8 cellular contexts compared by ENCODE assay signal in genomic region chr3:131501949-131502348, GRCh38. TPM values are rescaled to one million over a fixed set of nuclear protein-coding genes. Genes with fewer than 3 reads are reported as not detected.
DNase-seq lines count a peak whose midpoint lies in the region; ATAC-seq and TF ChIP-seq lines count a peak whose summit lies in the region.

No MANE protein-coding gene starts in this region.

- H3K9me3 ChIP-seq in CD4-positive, CD25-positive, alpha-beta regulatory T cell (ENCODE audit: control insufficient read depth in 2 of 2, low read length in 2 of 2): no peaks in the 10 kb centered on the region
- H3K9me3 ChIP-seq in mesodermal cell (ENCODE audit: control insufficient read depth, low read length): no peaks in the 10 kb centered on the region

- H3K4me1 Mint-ChIP-seq in CD4-positive, CD25-positive, alpha-beta regulatory T cell: peaks cover 24 to 51% (median 36%) of the 10 kb centered on the region in 4 donors
- H3K4me1 Mint-ChIP-seq in brain: peaks cover 34% of the 10 kb centered on the region

- peaks cover 5% of the 10 kb centered on the region for H3K27me3 ChIP-seq in CD4-positive, CD25-positive, alpha-beta regulatory T cell (ENCODE audit: control insufficient read depth, insufficient read depth, low read length)

- TF ChIP-seq CTCF in brain (conservative IDR thresholded peaks at IDR 0.05): no peak

- 33 to 38% methylated on average over 1 of the region's 2 CpGs for WGBS in mesodermal cell (ENCODE audit: insufficient coverage in 2 of 2), 2 experiments

- peaks cover 33% of the 10 kb centered on the region for H3K36me3 ChIP-seq in CD4-positive, CD25-positive, alpha-beta regulatory T cell (ENCODE audit: control insufficient read depth, insufficient read depth, low read length)
- H3K36me3 ChIP-seq in mesodermal cell (ENCODE audit: control insufficient read depth, insufficient read depth, low read length): peaks cover 42% of the 10 kb centered on the region

- peak overlapping the region; percentile 97 to 99 (median 99) for H3K4me3 Mint-ChIP-seq in CD4-positive, CD25-positive, alpha-beta regulatory T cell
- H3K4me3 Mint-ChIP-seq in brain: peak overlapping the region; percentile 97 to 99 (median 99)

- H3K27ac Mint-ChIP-seq in CD4-positive, CD25-positive, alpha-beta regulatory T cell: peak overlapping the region; percentile 96 to 98 (median 98)
- H3K27ac Mint-ChIP-seq in brain: peak overlapping the region; percentile 85 to 98 (median 93)

- H3K9me3 Mint-ChIP-seq in CD4-positive, CD25-positive, alpha-beta regulatory T cell: peaks cover 0 to 3% (median 0%) of the 10 kb centered on the region in 7 donors
- no peaks in the 10 kb centered on the region for H3K9me3 Mint-ChIP-seq in brain

- H3K4me1 ChIP-seq in CD4-positive, CD25-positive, alpha-beta regulatory T cell (ENCODE audit: control insufficient read depth, insufficient read depth, low read length, poor library complexity, severe bottlenecking): peaks cover 23% of the 10 kb centered on the region
- H3K4me1 ChIP-seq in mesodermal cell (ENCODE audit: control insufficient read depth, insufficient read depth, low read length, poor library complexity, severe bottlenecking): peaks cover 5% of the 10 kb centered on the region

- peak overlapping the region; percentile 77 for H3K27ac ChIP-seq in CD4-positive, CD25-positive, alpha-beta regulatory T cell (ENCODE audit: insufficient read depth, low read length, poor library complexity, severe bottlenecking)
- peak overlapping the region; percentile 86 for H3K27ac ChIP-seq in mesodermal cell (ENCODE audit: low read depth, low read length, severe bottlenecking)

- H3K27me3 Mint-ChIP-seq in CD4-positive, CD25-positive, alpha-beta regulatory T cell: peaks cover 7% of the 10 kb centered on the region
- H3K27me3 Mint-ChIP-seq in brain: peaks cover 19% of the 10 kb centered on the region

- H3K4me3 ChIP-seq in CD4-positive, CD25-positive, alpha-beta regulatory T cell (ENCODE audit: low read depth, low read length): peak overlapping the region; percentile 95
- peak overlapping the region; percentile 92 for H3K4me3 ChIP-seq in mesodermal cell (ENCODE audit: extremely low read depth, insufficient read depth, low read length, poor library complexity, severe bottlenecking)

- peak in 1 of 3 donors; percentile 31 for DNase-seq in CD4-positive, CD25-positive, alpha-beta regulatory T cell
- DNase-seq in cortex of kidney (lab: John Stamatoyannopoulos, UW): no peak
- DNase-seq in stimulated activated CD4-positive, alpha-beta T cell treated with anti-CD3 and anti-CD28 coated beads, Interleukin-4, amount 100 ng/mL, for 1 hour: no peak

- no peak for ATAC-seq in CD4-positive, CD25-positive, alpha-beta regulatory T cell (ENCODE audit: low read depth in 2 of 2)
- ATAC-seq in HG03108 (IDR thresholded peaks at IDR 0.05; ENCODE audit: unreplicated experiment) (peak; percentile 5), HG02678 (IDR thresholded peaks at IDR 0.05; ENCODE audit: unreplicated experiment) (no peak), HG02885 (IDR thresholded peaks at IDR 0.05; ENCODE audit: poor library complexity, unreplicated experiment) (no peak)

- H3K36me3 Mint-ChIP-seq in CD4-positive, CD25-positive, alpha-beta regulatory T cell: peaks cover 26% of the 10 kb centered on the region
- peaks cover 30% of the 10 kb centered on the region for H3K36me3 Mint-ChIP-seq in brain

RNA-seq across cellular contexts. Expression of gene MRPL3, which starts 0.8 kb away (rescaled TPM):
- total RNA-seq in CD4-positive, CD25-positive, alpha-beta regulatory T cell: 27.3 TPM
- 10 to 100 TPM; 69.4 to 85.5 (median 75.8) TPM for polyA plus RNA-seq in CD4-positive, CD25-positive, alpha-beta regulatory T cell
- 67.0 TPM for polyA plus RNA-seq in brain (ENCODE audit: insufficient read depth, low read depth, low replicate concordance)
- 91.9 TPM for polyA plus RNA-seq in mesodermal cell (2013, experiment 1 of 2)
- polyA plus RNA-seq in mesodermal cell (2013, experiment 2 of 2): 93.9 TPM
